In genomic region chr3:138081371-138082084, GRCh38 we compare ENCODE assay signal across 12 cellular contexts. TPM values are rescaled to one million over a fixed set of nuclear protein-coding genes. Genes with fewer than 3 reads are reported as not detected.
DNase-seq lines count a peak whose midpoint lies in the region; ATAC-seq and TF ChIP-seq lines count a peak whose summit lies in the region.
"Had no signal": no experiment of that assay in that cellular context is flagged by ENCODE, and none has a peak within 500 bp of the region (broad histone marks: within the 10 kb centered on the region; RNA-seq: fewer than 3 reads in every experiment).

No MANE protein-coding gene starts in this region.

- peak overlapping the region; percentile 15 for H3K4me3 Mint-ChIP-seq in activated naive CD8-positive, alpha-beta T cell treated with anti-CD3 and anti-CD28 coated beads for 36 hours
- no peak overlapping the region for H3K4me3 Mint-ChIP-seq in activated naive CD8-positive, alpha-beta T cell treated with anti-CD3 and anti-CD28 coated beads, Interleukin-2, amount 50 U/mL, for 24 hours
- peak overlapping the region; percentile 57 for H3K4me3 Mint-ChIP-seq in activated naive CD8-positive, alpha-beta T cell treated with anti-CD3 and anti-CD28 coated beads, Interleukin-2, amount 10 ng/mL, durations not matched to agents 7 days and 5 days

- H3K36me3 ChIP-seq in urinary bladder (ENCODE audit: insufficient read depth) (no peaks in the 10 kb centered on the region), BE2C (no peaks in the 10 kb centered on the region)
- H3K36me3 ChIP-seq: right lobe of liver had no signal

- POLR2A ChIA-PET in activated naive CD8-positive, alpha-beta T cell treated with anti-CD3 and anti-CD28 coated beads, Interleukin-2, amount 10 ng/mL, durations not matched to agents 7 days and 5 days (lab: Charles Lee), result interaction anchor here (1.3 kb wide), 1 partner anchor 16 kb away, joined by 3 read pairs; no protein-coding TSS in a partner anchor

- H3K9me3 Mint-ChIP-seq in activated naive CD8-positive, alpha-beta T cell treated with anti-CD3 and anti-CD28 coated beads for 36 hours, result no peaks in the 10 kb centered on the region
- no peaks in the 10 kb centered on the region for H3K9me3 Mint-ChIP-seq in activated naive CD8-positive, alpha-beta T cell treated with anti-CD3 and anti-CD28 coated beads, Interleukin-2, amount 50 U/mL, for 24 hours
- no peaks in the 10 kb centered on the region for H3K9me3 Mint-ChIP-seq in activated naive CD8-positive, alpha-beta T cell treated with anti-CD3 and anti-CD28 coated beads, Interleukin-2, amount 10 ng/mL, durations not matched to agents 7 days and 5 days

- no peak for DNase-seq in activated naive CD8-positive, alpha-beta T cell treated with anti-CD3 and anti-CD28 coated beads for 36 hours
- DNase-seq in activated naive CD8-positive, alpha-beta T cell treated with anti-CD3 and anti-CD28 coated beads, Interleukin-2, amount 50 U/mL, for 24 hours, result no peak
- DNase-seq in activated naive CD8-positive, alpha-beta T cell treated with anti-CD3 and anti-CD28 coated beads, Interleukin-2, amount 10 ng/mL, durations not matched to agents 7 days and 5 days, result no peak
- DNase-seq in hepatic stellate cell (ENCODE audit: low spot score) (peak; percentile 25), BE2C (no peak), putamen (ENCODE audit: low spot score) (no peak), NCI-H1436 treated with DMSO at 0.1 percent for 48 hours (lab: John Stamatoyannopoulos, UW) (no peak)
- DNase-seq: activated CD4-positive, alpha-beta T cell treated with anti-CD3 and anti-CD28 coated beads, Interleukin-2, amount 50 U/mL, for 4 hours; esophagus squamous epithelium; right lobe of liver had no signal

- 68% methylated on average over 5 of the region's 5 CpGs for WGBS in urinary bladder

- H3K4me1 Mint-ChIP-seq in activated naive CD8-positive, alpha-beta T cell treated with anti-CD3 and anti-CD28 coated beads for 36 hours, result peaks cover 34% of the 10 kb centered on the region
- peaks cover 46% of the 10 kb centered on the region for H3K4me1 Mint-ChIP-seq in activated naive CD8-positive, alpha-beta T cell treated with anti-CD3 and anti-CD28 coated beads, Interleukin-2, amount 50 U/mL, for 24 hours
- peaks cover 32% of the 10 kb centered on the region for H3K4me1 Mint-ChIP-seq in activated naive CD8-positive, alpha-beta T cell treated with anti-CD3 and anti-CD28 coated beads, Interleukin-2, amount 10 ng/mL, durations not matched to agents 7 days and 5 days

- peaks cover 15% of the 10 kb centered on the region for H3K27me3 Mint-ChIP-seq in activated naive CD8-positive, alpha-beta T cell treated with anti-CD3 and anti-CD28 coated beads for 36 hours
- peaks cover 6% of the 10 kb centered on the region for H3K27me3 Mint-ChIP-seq in activated naive CD8-positive, alpha-beta T cell treated with anti-CD3 and anti-CD28 coated beads, Interleukin-2, amount 50 U/mL, for 24 hours
- no peaks in the 10 kb centered on the region for H3K27me3 Mint-ChIP-seq in activated naive CD8-positive, alpha-beta T cell treated with anti-CD3 and anti-CD28 coated beads, Interleukin-2, amount 10 ng/mL, durations not matched to agents 7 days and 5 days

- no peaks in the 10 kb centered on the region for H3K4me1 ChIP-seq in urinary bladder (ENCODE audit: insufficient read depth)
- H3K4me1 ChIP-seq in BE2C, result no peaks in the 10 kb centered on the region
- H3K4me1 ChIP-seq: right lobe of liver had no signal

- TF ChIP-seq CTCF in BE2C (IDR thresholded peaks at IDR 0.05; ENCODE audit: low read depth, low read length), result no peak

- H3K27ac ChIP-seq in urinary bladder (ENCODE audit: low read depth), result peak overlapping the region; percentile 25
- H3K27ac ChIP-seq: right lobe of liver had no signal

- H3K36me3 Mint-ChIP-seq in activated naive CD8-positive, alpha-beta T cell treated with anti-CD3 and anti-CD28 coated beads for 36 hours, result no peaks in the 10 kb centered on the region
- H3K36me3 Mint-ChIP-seq in activated naive CD8-positive, alpha-beta T cell treated with anti-CD3 and anti-CD28 coated beads, Interleukin-2, amount 50 U/mL, for 24 hours (ENCODE audit: low read depth), result no peaks in the 10 kb centered on the region
- no peaks in the 10 kb centered on the region for H3K36me3 Mint-ChIP-seq in activated naive CD8-positive, alpha-beta T cell treated with anti-CD3 and anti-CD28 coated beads, Interleukin-2, amount 10 ng/mL, durations not matched to agents 7 days and 5 days

- no peaks in the 10 kb centered on the region for H3K9me3 ChIP-seq in BE2C
- H3K9me3 ChIP-seq: esophagus squamous epithelium, right lobe of liver had no signal

- no peak overlapping the region for H3K27ac Mint-ChIP-seq in activated naive CD8-positive, alpha-beta T cell treated with anti-CD3 and anti-CD28 coated beads for 36 hours
- H3K27ac Mint-ChIP-seq in activated naive CD8-positive, alpha-beta T cell treated with anti-CD3 and anti-CD28 coated beads, Interleukin-2, amount 50 U/mL, for 24 hours, result no peak overlapping the region
- H3K27ac Mint-ChIP-seq in activated naive CD8-positive, alpha-beta T cell treated with anti-CD3 and anti-CD28 coated beads, Interleukin-2, amount 10 ng/mL, durations not matched to agents 7 days and 5 days, result peak overlapping the region; percentile 37

- no peak for ATAC-seq in activated naive CD8-positive, alpha-beta T cell treated with anti-CD3 and anti-CD28 coated beads, Interleukin-2, amount 50 U/mL, for 24 hours
- no peak for ATAC-seq in activated naive CD8-positive, alpha-beta T cell treated with anti-CD3 and anti-CD28 coated beads, Interleukin-2, amount 10 ng/mL, durations not matched to agents 7 days and 5 days (ENCODE audit: low read depth)
- ATAC-seq: right lobe of liver had no signal

- no peaks in the 10 kb centered on the region for H3K27me3 ChIP-seq in BE2C
- H3K27me3 ChIP-seq: esophagus squamous epithelium, right lobe of liver had no signal

- H3K4me3 ChIP-seq in urinary bladder (ENCODE audit: low read depth, low read length) (no peak overlapping the region), BE2C (ENCODE audit: low read depth, low read length) (no peak overlapping the region)
- H3K4me3 ChIP-seq: right lobe of liver had no signal

RNA-seq across cellular contexts. Expression of gene DZIP1L, which starts 33.9 kb away (rescaled TPM):
- under 1 TPM; 0.22 to 0.29 TPM for total RNA-seq in activated naive CD8-positive, alpha-beta T cell treated with anti-CD3 and anti-CD28 coated beads for 36 hours
- under 1 TPM in 1 of 2 experiments, not detected in 1; 0.40 TPM for total RNA-seq in activated naive CD8-positive, alpha-beta T cell treated with anti-CD3 and anti-CD28 coated beads, Interleukin-2, amount 10 ng/mL, durations not matched to agents 7 days and 5 days
- total RNA-seq in urinary bladder, result 54.0 TPM
- 7.2 TPM for polyA plus RNA-seq in urinary bladder
- polyA plus RNA-seq in BE2C (2012; ENCODE audit: insufficient read depth, insufficient read length, low read depth), result 1.9 TPM

RNA-seq across cellular contexts. Expression of gene A4GNT, which starts 50.7 kb away (rescaled TPM):
- total RNA-seq in activated naive CD8-positive, alpha-beta T cell treated with anti-CD3 and anti-CD28 coated beads for 36 hours, result not detected
- total RNA-seq in activated naive CD8-positive, alpha-beta T cell treated with anti-CD3 and anti-CD28 coated beads, Interleukin-2, amount 10 ng/mL, durations not matched to agents 7 days and 5 days, result not detected
- total RNA-seq in urinary bladder, result not detected
- polyA plus RNA-seq in urinary bladder, result not detected
- not detected for polyA plus RNA-seq in BE2C (2012; ENCODE audit: insufficient read depth, insufficient read length, low read depth)
- total RNA-seq: esophagus squamous epithelium, lower leg skin, right lobe of liver had no signal

Comparison
In these comparisons a context has a peak if more than half of its experiments do, and no peak if none do; other contexts are left out.
1. RNA of gene DZIP1L, which starts 33.9 kb away (total RNA-seq): 54.0 TPM in urinary bladder (single experiment); 0.40 TPM in activated naive CD8-positive, alpha-beta T cell treated with anti-CD3 and anti-CD28 coated beads, Interleukin-2, amount 10 ng/mL, durations not matched to agents 7 days and 5 days and 0.22 to 0.29 TPM in activated naive CD8-positive, alpha-beta T cell treated with anti-CD3 and anti-CD28 coated beads for 36 hours; every median in the first group is over 10 times any median in the second.